In genomic region chr16:1996175-1996574, GRCh38 we compare ENCODE assay signal across 19 cellular contexts. TPM values are rescaled to one million over a fixed set of nuclear protein-coding genes. Genes with fewer than 3 reads are reported as not detected.
A peak's percentile ranks its signal among the peaks of the same experiment; 100 is the strongest.
DNase-seq lines count a peak whose midpoint lies in the region; ATAC-seq and TF ChIP-seq lines count a peak whose summit lies in the region.
"Had no signal": no experiment of that assay in that cellular context is flagged by ENCODE, and none has a peak within 500 bp of the region (broad histone marks: within the 10 kb centered on the region; RNA-seq: fewer than 3 reads in every experiment).

No MANE protein-coding gene starts in this region.

- ATAC-seq in activated CD8-positive, alpha-beta T cell treated with anti-CD3 and anti-CD28 coated beads for 36 hours = peak; percentile 7
- no peak for ATAC-seq in activated CD8-positive, alpha-beta T cell treated with anti-CD3 and anti-CD28 coated beads, Interleukin-2, amount 10 ng/mL, durations not matched to agents 7 days and 5 days
- ATAC-seq in activated T-cell treated with anti-CD3 and anti-CD28 coated beads, Interleukin-2, amount 50 U/mL, for 72 hours (replicated peaks in 1 of 2) = peak; percentile 9 to 17
- ATAC-seq in stimulated activated naive B cell treated with anti-CD40 and anti-IgM and Interleukin-4, amounts not matched to agents 10 μg/mL and 1 μg/mL and 100 μg/mL, for 72 hours (replicated peaks) = no peak
- ATAC-seq: pancreas had no signal

- CTCF ChIA-PET in activated CD8-positive, alpha-beta T cell treated with anti-CD3 and anti-CD28 coated beads for 36 hours (lab: Charles Lee) = interaction anchor here (1.0 to 2.1 kb wide), 2 partner anchors 8 to 20 kb away, joined by 4 to 12 read pairs; no protein-coding TSS in a partner anchor
- CTCF ChIA-PET in activated CD8-positive, alpha-beta T cell treated with anti-CD3 and anti-CD28 coated beads, Interleukin-2, amount 10 ng/mL, durations not matched to agents 7 days and 5 days (lab: Charles Lee) = interaction anchor here (0.6 to 1.9 kb wide), 4 partner anchors 8 to 27 kb away, joined by 3 to 9 read pairs (median 4); no protein-coding TSS in a partner anchor

- peaks cover 18% of the 10 kb centered on the region for H3K36me3 Mint-ChIP-seq in activated CD8-positive, alpha-beta T cell treated with anti-CD3 and anti-CD28 coated beads for 36 hours (ENCODE audit: low read depth)
- peaks cover 23% of the 10 kb centered on the region for H3K36me3 Mint-ChIP-seq in activated CD8-positive, alpha-beta T cell treated with anti-CD3 and anti-CD28 coated beads, Interleukin-2, amount 10 ng/mL, durations not matched to agents 7 days and 5 days (ENCODE audit: low read depth)
- H3K36me3 Mint-ChIP-seq in activated T-cell treated with anti-CD3 and anti-CD28 coated beads, Interleukin-2, amount 50 U/mL, for 72 hours (ENCODE audit: insufficient read depth in 2 of 2) = peaks cover 4 to 6% of the 10 kb centered on the region in 2 donors
- peaks cover 29 to 54% of the 10 kb centered on the region in 2 donors for H3K36me3 Mint-ChIP-seq in stimulated activated naive B cell treated with anti-CD40 and anti-IgM and Interleukin-4, amounts not matched to agents 10 μg/mL and 1 μg/mL and 100 μg/mL, for 72 hours
- H3K36me3 Mint-ChIP-seq: naive B cell had no signal

- H3K4me3 Mint-ChIP-seq in activated CD8-positive, alpha-beta T cell treated with anti-CD3 and anti-CD28 coated beads for 36 hours = no peak overlapping the region
- no peak overlapping the region for H3K4me3 Mint-ChIP-seq in activated CD8-positive, alpha-beta T cell treated with anti-CD3 and anti-CD28 coated beads, Interleukin-2, amount 10 ng/mL, durations not matched to agents 7 days and 5 days
- no peak overlapping the region for H3K4me3 Mint-ChIP-seq in activated T-cell treated with anti-CD3 and anti-CD28 coated beads, Interleukin-2, amount 50 U/mL, for 72 hours
- no peak overlapping the region for H3K4me3 Mint-ChIP-seq in stimulated activated naive B cell treated with anti-CD40 and anti-IgM and Interleukin-4, amounts not matched to agents 10 μg/mL and 1 μg/mL and 100 μg/mL, for 72 hours
- H3K4me3 Mint-ChIP-seq: activated T-helper 1 cell treated with anti-CD3 and anti-CD28 coated beads, Interleukin-12 subunit alpha, Interleukin-12 subunit beta, Interleukin-2, Interleukin-4 antibody, amounts not matched to agents 30 ng/mL and 10 ng/mL and 1 ng/mL, durations not matched to agents 14 hours and 24 hours and 36 hours; dendritic cell treated with granulocyte-macrophage colony-stimulating factor and Interleukin-4, amounts not matched to agents 40 ng/mL and 50 ng/mL, for 4 days; naive B cell had no signal

- intact Hi-C loops in activated CD8-positive, alpha-beta T cell treated with anti-CD3 and anti-CD28 coated beads for 36 hours (cut with micrococcal nuclease) = no loop called here

- peak; percentile 82 for DNase-seq in activated CD8-positive, alpha-beta T cell treated with anti-CD3 and anti-CD28 coated beads for 36 hours
- no peak for DNase-seq in activated CD8-positive, alpha-beta T cell treated with anti-CD3 and anti-CD28 coated beads, Interleukin-2, amount 10 ng/mL, durations not matched to agents 7 days and 5 days
- DNase-seq in activated T-cell treated with anti-CD3 and anti-CD28 coated beads, Interleukin-2, amount 50 U/mL, for 72 hours = peak; percentile 65 to 71
- DNase-seq in stimulated activated naive B cell treated with anti-CD40 and anti-IgM and Interleukin-4, amounts not matched to agents 10 μg/mL and 1 μg/mL and 100 μg/mL, for 72 hours = no peak
- DNase-seq in Ammon's horn (ENCODE audit: low spot score) (no peak), epidermal melanocyte (ENCODE audit: insufficient read length, low spot score) (no peak)
- DNase-seq: foreskin fibroblast, hypothalamus, mammary epithelial cell, naive B cell, NCI-H1048, NCI-H2029, NCI-H510A, trophoblast cell had no signal

- peaks cover under 1% of the 10 kb centered on the region for H3K27me3 Mint-ChIP-seq in activated CD8-positive, alpha-beta T cell treated with anti-CD3 and anti-CD28 coated beads for 36 hours
- H3K27me3 Mint-ChIP-seq in activated CD8-positive, alpha-beta T cell treated with anti-CD3 and anti-CD28 coated beads, Interleukin-2, amount 10 ng/mL, durations not matched to agents 7 days and 5 days (ENCODE audit: low read depth) = no peaks in the 10 kb centered on the region
- no peaks in the 10 kb centered on the region for H3K27me3 Mint-ChIP-seq in activated T-cell treated with anti-CD3 and anti-CD28 coated beads, Interleukin-2, amount 50 U/mL, for 72 hours (ENCODE audit: low read depth)
- no peaks in the 10 kb centered on the region for H3K27me3 Mint-ChIP-seq in stimulated activated naive B cell treated with anti-CD40 and anti-IgM and Interleukin-4, amounts not matched to agents 10 μg/mL and 1 μg/mL and 100 μg/mL, for 72 hours
- H3K27me3 Mint-ChIP-seq: naive B cell had no signal

- peak overlapping the region; percentile 38 for H3K27ac Mint-ChIP-seq in activated CD8-positive, alpha-beta T cell treated with anti-CD3 and anti-CD28 coated beads for 36 hours
- H3K27ac Mint-ChIP-seq in activated CD8-positive, alpha-beta T cell treated with anti-CD3 and anti-CD28 coated beads, Interleukin-2, amount 10 ng/mL, durations not matched to agents 7 days and 5 days = no peak overlapping the region
- peak overlapping the region; percentile 65 for H3K27ac Mint-ChIP-seq in activated T-cell treated with anti-CD3 and anti-CD28 coated beads, Interleukin-2, amount 50 U/mL, for 72 hours
- peak overlapping the region; percentile 20 for H3K27ac Mint-ChIP-seq in stimulated activated naive B cell treated with anti-CD40 and anti-IgM and Interleukin-4, amounts not matched to agents 10 μg/mL and 1 μg/mL and 100 μg/mL, for 72 hours
- H3K27ac Mint-ChIP-seq: activated T-helper 1 cell treated with anti-CD3 and anti-CD28 coated beads, Interleukin-12 subunit alpha, Interleukin-12 subunit beta, Interleukin-2, Interleukin-4 antibody, amounts not matched to agents 30 ng/mL and 10 ng/mL and 1 ng/mL, durations not matched to agents 14 hours and 24 hours and 36 hours; dendritic cell treated with granulocyte-macrophage colony-stimulating factor and Interleukin-4, amounts not matched to agents 40 ng/mL and 50 ng/mL, for 4 days had no signal

- H3K9me3 Mint-ChIP-seq in activated CD8-positive, alpha-beta T cell treated with anti-CD3 and anti-CD28 coated beads for 36 hours = no peaks in the 10 kb centered on the region
- no peaks in the 10 kb centered on the region for H3K9me3 Mint-ChIP-seq in activated CD8-positive, alpha-beta T cell treated with anti-CD3 and anti-CD28 coated beads, Interleukin-2, amount 10 ng/mL, durations not matched to agents 7 days and 5 days (ENCODE audit: insufficient read depth)
- H3K9me3 Mint-ChIP-seq in activated T-cell treated with anti-CD3 and anti-CD28 coated beads, Interleukin-2, amount 50 U/mL, for 72 hours = no peaks in the 10 kb centered on the region
- H3K9me3 Mint-ChIP-seq in stimulated activated naive B cell treated with anti-CD40 and anti-IgM and Interleukin-4, amounts not matched to agents 10 μg/mL and 1 μg/mL and 100 μg/mL, for 72 hours = no peaks in the 10 kb centered on the region
- H3K9me3 Mint-ChIP-seq: activated T-helper 1 cell treated with anti-CD3 and anti-CD28 coated beads, Interleukin-12 subunit alpha, Interleukin-12 subunit beta, Interleukin-2, Interleukin-4 antibody, amounts not matched to agents 30 ng/mL and 10 ng/mL and 1 ng/mL, durations not matched to agents 14 hours and 24 hours and 36 hours; dendritic cell treated with granulocyte-macrophage colony-stimulating factor and Interleukin-4, amounts not matched to agents 40 ng/mL and 50 ng/mL, for 4 days; naive B cell had no signal

- H3K4me1 Mint-ChIP-seq in activated CD8-positive, alpha-beta T cell treated with anti-CD3 and anti-CD28 coated beads for 36 hours (ENCODE audit: low read depth) = peaks cover 19% of the 10 kb centered on the region
- H3K4me1 Mint-ChIP-seq in activated CD8-positive, alpha-beta T cell treated with anti-CD3 and anti-CD28 coated beads, Interleukin-2, amount 10 ng/mL, durations not matched to agents 7 days and 5 days (ENCODE audit: low read depth) = peaks cover 21% of the 10 kb centered on the region
- H3K4me1 Mint-ChIP-seq in activated T-cell treated with anti-CD3 and anti-CD28 coated beads, Interleukin-2, amount 50 U/mL, for 72 hours (ENCODE audit: low read depth) = peaks cover 29% of the 10 kb centered on the region
- H3K4me1 Mint-ChIP-seq in stimulated activated naive B cell treated with anti-CD40 and anti-IgM and Interleukin-4, amounts not matched to agents 10 μg/mL and 1 μg/mL and 100 μg/mL, for 72 hours = peaks cover 13 to 25% of the 10 kb centered on the region in 2 donors

- POLR2A ChIA-PET in activated CD8-positive, alpha-beta T cell treated with anti-CD3 and anti-CD28 coated beads for 36 hours (lab: Charles Lee) = interaction anchor here (1.3 to 29.2 kb wide), 5 partner anchors 9 to 31 kb away, joined by 3 to 505 read pairs (median 7); partner anchors contain the start of genes NDUFB10, NOXO1, RNF151 and RPS2
- POLR2A ChIA-PET in activated CD8-positive, alpha-beta T cell treated with anti-CD3 and anti-CD28 coated beads, Interleukin-2, amount 10 ng/mL, durations not matched to agents 7 days and 5 days (lab: Charles Lee) = no interaction called here

- no peak for TF ChIP-seq CTCF in activated CD8-positive, alpha-beta T cell treated with anti-CD3 and anti-CD28 coated beads for 36 hours (IDR thresholded peaks at IDR 0.05)

RNA-seq across cellular contexts. Expression of gene SYNGR3, which starts 6.4 kb away (rescaled TPM):
- total RNA-seq in activated CD8-positive, alpha-beta T cell treated with anti-CD3 and anti-CD28 coated beads for 36 hours = 1 to 10 TPM; 5.4 to 7.2 TPM
- total RNA-seq in activated CD8-positive, alpha-beta T cell treated with anti-CD3 and anti-CD28 coated beads, Interleukin-2, amount 10 ng/mL, durations not matched to agents 7 days and 5 days = 1 to 10 TPM; 2.6 to 3.4 TPM
- 10 to 100 TPM; 38.6 to 50.9 TPM for total RNA-seq in activated T-cell treated with anti-CD3 and anti-CD28 coated beads, Interleukin-2, amount 50 U/mL, for 72 hours

RNA-seq across cellular contexts. Expression of gene GFER, which starts 12.2 kb away (rescaled TPM):
- total RNA-seq in activated CD8-positive, alpha-beta T cell treated with anti-CD3 and anti-CD28 coated beads for 36 hours = 10 to 100 TPM; 33.5 to 33.9 TPM
- total RNA-seq in activated CD8-positive, alpha-beta T cell treated with anti-CD3 and anti-CD28 coated beads, Interleukin-2, amount 10 ng/mL, durations not matched to agents 7 days and 5 days = 10 to 100 TPM; 27.2 to 30.5 TPM
- 10 to 100 TPM; 41.4 to 49.3 TPM for total RNA-seq in activated T-cell treated with anti-CD3 and anti-CD28 coated beads, Interleukin-2, amount 50 U/mL, for 72 hours

RNA-seq across cellular contexts. Expression of gene ZNF598, which starts 13.4 kb away (rescaled TPM):
- total RNA-seq in activated CD8-positive, alpha-beta T cell treated with anti-CD3 and anti-CD28 coated beads for 36 hours = 10 to 100 TPM; 85.5 to 90.3 TPM
- 10 to 100 TPM; 75.1 to 75.9 TPM for total RNA-seq in activated CD8-positive, alpha-beta T cell treated with anti-CD3 and anti-CD28 coated beads, Interleukin-2, amount 10 ng/mL, durations not matched to agents 7 days and 5 days
- 100 to 1,000 TPM in 1 of 2 donors, 10 to 100 TPM in 1; 87.1 to 110 TPM for total RNA-seq in activated T-cell treated with anti-CD3 and anti-CD28 coated beads, Interleukin-2, amount 50 U/mL, for 72 hours

RNA-seq across cellular contexts. Expression of gene NOXO1, which starts 14.9 kb away (rescaled TPM):
- under 1 TPM in 1 of 2 experiments, not detected in 1; 0.31 TPM for total RNA-seq in activated CD8-positive, alpha-beta T cell treated with anti-CD3 and anti-CD28 coated beads for 36 hours
- not detected for total RNA-seq in activated CD8-positive, alpha-beta T cell treated with anti-CD3 and anti-CD28 coated beads, Interleukin-2, amount 10 ng/mL, durations not matched to agents 7 days and 5 days
- 1 to 10 TPM in 1 of 2 donors, not detected in 1; 1.8 TPM for total RNA-seq in activated T-cell treated with anti-CD3 and anti-CD28 coated beads, Interleukin-2, amount 50 U/mL, for 72 hours
- total RNA-seq: activated T-helper 1 cell treated with anti-CD3 and anti-CD28 coated beads, Interleukin-12 subunit alpha, Interleukin-12 subunit beta, Interleukin-2, Interleukin-4 antibody, amounts not matched to agents 30 ng/mL and 10 ng/mL and 1 ng/mL, durations not matched to agents 14 hours and 24 hours and 36 hours; RPMI7951 had no signal

RNA-seq across cellular contexts. Expression of gene NPW, which starts 23.4 kb away (rescaled TPM):
- total RNA-seq in activated CD8-positive, alpha-beta T cell treated with anti-CD3 and anti-CD28 coated beads for 36 hours = 10 to 100 TPM; 24.3 to 28.3 TPM
- under 1 TPM in 1 of 2 experiments, not detected in 1; 0.73 TPM for total RNA-seq in activated CD8-positive, alpha-beta T cell treated with anti-CD3 and anti-CD28 coated beads, Interleukin-2, amount 10 ng/mL, durations not matched to agents 7 days and 5 days
- 1 to 10 TPM; 1.5 to 1.9 TPM for total RNA-seq in activated T-cell treated with anti-CD3 and anti-CD28 coated beads, Interleukin-2, amount 50 U/mL, for 72 hours
- total RNA-seq: breast epithelium had no signal

Comparison
In these comparisons a context has a peak if more than half of its experiments do, and no peak if none do; other contexts are left out.
1. ATAC-seq: peak in activated CD8-positive, alpha-beta T cell treated with anti-CD3 and anti-CD28 coated beads for 36 hours (single experiment) and activated T-cell treated with anti-CD3 and anti-CD28 coated beads, Interleukin-2, amount 50 U/mL, for 72 hours (2 of 2); none in activated CD8-positive, alpha-beta T cell treated with anti-CD3 and anti-CD28 coated beads, Interleukin-2, amount 10 ng/mL, durations not matched to agents 7 days and 5 days (single experiment) and stimulated activated naive B cell treated with anti-CD40 and anti-IgM and Interleukin-4, amounts not matched to agents 10 μg/mL and 1 μg/mL and 100 μg/mL, for 72 hours (0 of 2).
2. DNase-seq: peak in activated CD8-positive, alpha-beta T cell treated with anti-CD3 and anti-CD28 coated beads for 36 hours (single experiment) and activated T-cell treated with anti-CD3 and anti-CD28 coated beads, Interleukin-2, amount 50 U/mL, for 72 hours (2 of 2); none in activated CD8-positive, alpha-beta T cell treated with anti-CD3 and anti-CD28 coated beads, Interleukin-2, amount 10 ng/mL, durations not matched to agents 7 days and 5 days (single experiment), stimulated activated naive B cell treated with anti-CD40 and anti-IgM and Interleukin-4, amounts not matched to agents 10 μg/mL and 1 μg/mL and 100 μg/mL, for 72 hours (single experiment), Ammon's horn (single experiment) and epidermal melanocyte (single experiment).
3. RNA of gene SYNGR3, which starts 6.4 kb away (total RNA-seq): 38.6 to 50.9 TPM in activated T-cell treated with anti-CD3 and anti-CD28 coated beads, Interleukin-2, amount 50 U/mL, for 72 hours; 5.4 to 7.2 TPM in activated CD8-positive, alpha-beta T cell treated with anti-CD3 and anti-CD28 coated beads for 36 hours and 2.6 to 3.4 TPM in activated CD8-positive, alpha-beta T cell treated with anti-CD3 and anti-CD28 coated beads, Interleukin-2, amount 10 ng/mL, durations not matched to agents 7 days and 5 days; every median in the first group is over 4 times any median in the second.